1 cellular context compared by ENCODE assay signal in the genomic region with DNA sequence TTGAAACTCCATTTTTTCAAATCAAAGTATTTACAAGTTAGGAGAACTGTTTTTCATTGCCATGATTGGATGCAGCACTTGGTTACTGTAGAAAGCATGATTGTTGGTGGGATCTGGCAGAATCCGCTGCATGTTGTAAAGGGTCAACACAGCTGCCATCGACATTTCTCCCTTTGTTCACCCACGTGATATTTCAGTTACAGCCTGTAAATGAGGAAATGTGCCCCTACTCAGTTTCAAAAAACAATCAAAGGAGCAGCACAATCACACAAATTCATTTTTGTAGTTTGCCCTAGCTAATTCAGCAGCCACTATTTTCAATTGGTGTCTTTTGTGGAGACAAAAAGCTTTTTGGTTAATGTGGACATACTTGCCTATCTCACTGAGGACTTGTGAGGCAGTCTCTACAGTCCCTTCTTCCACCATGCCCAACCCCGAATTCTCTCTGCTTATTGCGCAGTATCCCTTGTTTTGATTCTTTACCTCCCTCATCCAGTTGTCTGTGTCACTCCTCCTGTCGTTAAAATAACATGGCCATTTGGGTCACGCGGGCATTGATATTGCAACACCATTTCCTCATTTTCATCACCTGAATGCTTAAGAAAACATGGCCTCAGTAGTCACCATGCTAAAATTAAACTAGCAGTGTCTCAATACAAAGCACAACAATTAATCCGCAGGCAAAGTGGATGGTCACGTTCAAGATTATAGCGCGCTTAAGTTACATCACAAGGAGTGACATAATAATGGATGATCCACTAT.
TF ChIP-seq lines count a peak whose summit lies in the region.

No MANE protein-coding gene starts in this region.

TF ChIP-seq in K562, 482 proteins besides CTCF, POLR2A, EP300 and RAD21:
- peak; percentile 84 for TF ChIP-seq CEBPB (tag; IDR thresholded peaks at IDR 0.05)
- TF ChIP-seq, protein P1, sequence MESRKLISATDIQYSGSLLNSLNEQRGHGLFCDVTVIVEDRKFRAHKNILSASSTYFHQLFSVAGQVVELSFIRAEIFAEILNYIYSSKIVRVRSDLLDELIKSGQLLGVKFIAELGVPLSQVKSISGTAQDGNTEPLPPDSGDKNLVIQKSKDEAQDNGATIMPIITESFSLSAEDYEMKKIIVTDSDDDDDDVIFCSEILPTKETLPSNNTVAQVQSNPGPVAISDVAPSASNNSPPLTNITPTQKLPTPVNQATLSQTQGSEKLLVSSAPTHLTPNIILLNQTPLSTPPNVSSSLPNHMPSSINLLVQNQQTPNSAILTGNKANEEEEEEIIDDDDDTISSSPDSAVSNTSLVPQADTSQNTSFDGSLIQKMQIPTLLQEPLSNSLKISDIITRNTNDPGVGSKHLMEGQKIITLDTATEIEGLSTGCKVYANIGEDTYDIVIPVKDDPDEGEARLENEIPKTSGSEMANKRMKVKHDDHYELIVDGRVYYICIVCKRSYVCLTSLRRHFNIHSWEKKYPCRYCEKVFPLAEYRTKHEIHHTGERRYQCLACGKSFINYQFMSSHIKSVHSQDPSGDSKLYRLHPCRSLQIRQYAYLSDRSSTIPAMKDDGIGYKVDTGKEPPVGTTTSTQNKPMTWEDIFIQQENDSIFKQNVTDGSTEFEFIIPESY (CRISPR knock-in tag; IDR thresholded peaks at IDR 0.05), result 0 out of 2 replicates have a peak, but pooled peaks have one; percentile 46
- peak; percentile 39 to 44; a peak in 1 of 4 replicates for TF ChIP-seq TRIM24 (IDR thresholded peaks at IDR 0.05)
- no peak for TF ChIP-seq KDM5B (IDR thresholded peaks at IDR 0.05; ENCODE audit: insufficient replicate concordance, low read depth, low read length)
- TF ChIP-seq CEBPG (CRISPR knock-in tag; IDR thresholded peaks at IDR 0.05), result peak; percentile 61
- TF ChIP-seq CEBPG (tag; conservative IDR thresholded peaks at IDR 0.05 in 1 of 2, IDR thresholded peaks at IDR 0.05 in 1 of 2), result 0 out of 4 replicates have a peak, but pooled peaks have one; percentile 33 to 47
